Comparison of ENCODE assay signal across 8 cellular contexts in the genomic region with DNA sequence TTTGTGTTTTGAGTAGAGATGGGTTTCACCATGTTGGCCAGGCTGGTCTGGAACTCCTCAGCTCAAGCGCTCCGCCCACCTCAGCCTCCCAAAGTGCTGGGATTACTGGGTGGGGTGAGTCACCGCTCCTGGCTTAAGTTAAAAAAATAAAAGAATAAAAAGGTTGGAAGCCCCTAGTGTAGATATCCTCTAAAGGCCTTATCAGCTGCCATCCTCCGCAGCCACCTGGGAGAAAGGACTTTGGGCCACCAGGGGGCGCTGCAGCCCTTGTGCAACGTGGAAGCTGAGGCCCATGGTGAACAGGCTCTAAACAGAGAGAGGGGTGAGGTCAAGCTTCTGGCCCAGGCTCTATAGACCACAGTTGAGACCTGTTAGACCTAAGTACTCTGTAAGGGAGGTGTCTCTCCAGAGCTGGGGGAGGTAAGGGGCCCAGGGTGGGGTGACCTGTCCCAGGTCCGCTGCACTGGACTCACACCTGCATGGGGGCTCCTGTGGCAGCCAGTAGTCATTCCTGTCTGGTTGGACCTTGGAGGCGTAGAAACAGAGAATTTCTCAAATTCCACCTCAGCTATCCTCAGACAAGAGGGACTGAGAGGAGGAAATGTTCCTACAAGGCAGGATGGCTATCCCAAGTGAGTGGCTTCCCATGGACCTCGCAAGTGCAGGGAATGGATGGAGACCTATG. TPM values are rescaled to one million over a fixed set of nuclear protein-coding genes. Genes with fewer than 3 reads are reported as not detected.
DNase-seq lines count a peak whose midpoint lies in the region; ATAC-seq and TF ChIP-seq lines count a peak whose summit lies in the region.

No MANE protein-coding gene starts in this region.

- no peak overlapping the region for H4K91ac ChIP-seq in H9 (ENCODE audit: insufficient read length, low read depth, low read length)

- no peaks in the 10 kb centered on the region for H4K20me1 ChIP-seq in H9 (ENCODE audit: control insufficient read depth, insufficient read depth, insufficient read length)

- H3K4me2 ChIP-seq in H9 (ENCODE audit: insufficient read depth, insufficient read length, low read length): no peak overlapping the region

- intact Hi-C loops in activated CD4-positive, alpha-beta T cell treated with anti-CD3 and anti-CD28 coated beads for 36 hours (cut with DNase I, micrococcal nuclease): loop anchor here (1.0 kb wide), 3 partner anchors 17 to 72 kb away; no protein-coding TSS in a partner anchor

- H3K4me3 Mint-ChIP-seq in H9: no peak overlapping the region; a peak in 1 of 5 replicates
- H3K4me3 Mint-ChIP-seq in activated CD4-positive, alpha-beta T cell treated with anti-CD3 and anti-CD28 coated beads for 36 hours: no peak overlapping the region

- no peaks in the 10 kb centered on the region for H3K36me3 Mint-ChIP-seq in H9 (ENCODE audit: insufficient read depth in 1 of 3, low read depth in 3 of 3)
- no peaks in the 10 kb centered on the region for H3K36me3 Mint-ChIP-seq in activated CD4-positive, alpha-beta T cell treated with anti-CD3 and anti-CD28 coated beads for 36 hours (ENCODE audit: low read depth)

- no peak overlapping the region for H3K18ac ChIP-seq in H9 (ENCODE audit: insufficient read length, low read depth, low read length)

- H3K9me3 ChIP-seq in H9 (ENCODE audit: control insufficient read depth, low read depth, low read length): no peaks in the 10 kb centered on the region

- POLR2A ChIA-PET in activated CD4-positive, alpha-beta T cell treated with anti-CD3 and anti-CD28 coated beads for 36 hours (lab: Charles Lee): interaction anchor here (0.8 kb wide), 1 partner anchor 14 kb away, joined by 3 read pairs; a partner anchor contains a TSS

- no CpG with 5 or more reads among the region's 9 CpGs for WGBS in H9 (ENCODE audit: extremely low coverage, insufficient read length, low lambda C conversion rate)

- CTCF ChIA-PET in activated CD4-positive, alpha-beta T cell treated with anti-CD3 and anti-CD28 coated beads for 36 hours (lab: Charles Lee): interaction anchor here (0.6 to 10.3 kb wide), 29 partner anchors 8 to 846 kb away, joined by 3 to 146 read pairs (median 6); a partner anchor contains a TSS

- H2AK5ac ChIP-seq in H9 (ENCODE audit: insufficient read length, low read length): no peak overlapping the region

- H3K4ac ChIP-seq in H9 (ENCODE audit: low read depth, low read length): no peak overlapping the region

- H3K27me3 Mint-ChIP-seq in H9 (ENCODE audit: low read depth): peaks cover 58% of the 10 kb centered on the region
- H3K27me3 Mint-ChIP-seq in activated CD4-positive, alpha-beta T cell treated with anti-CD3 and anti-CD28 coated beads for 36 hours: peaks cover 4% of the 10 kb centered on the region

- H2BK12ac ChIP-seq in H9 (ENCODE audit: insufficient read length, low read depth, low read length): no peak overlapping the region

- no peak overlapping the region for H2AFZ ChIP-seq in H9 (ENCODE audit: low read length)

- H3K4me1 ChIP-seq in H9 (ENCODE audit: insufficient read depth, low read length): no peaks in the 10 kb centered on the region

- H3K27ac Mint-ChIP-seq in H9: peak overlapping the region in 1 of 3 experiments; percentile 89; a peak in 2 of 7 replicates
- H3K27ac Mint-ChIP-seq in activated CD4-positive, alpha-beta T cell treated with anti-CD3 and anti-CD28 coated beads for 36 hours: no peak overlapping the region

- H2BK5ac ChIP-seq in H9 (ENCODE audit: insufficient read length, low read length): no peak overlapping the region

- H4K8ac ChIP-seq in H9 (replicated peaks; ENCODE audit: insufficient read length, low read depth, low read length): no peak overlapping the region

- no peaks in the 10 kb centered on the region; the same call in 1 of the 2 replicates for H3K27me3 ChIP-seq in H9 (ENCODE audit: insufficient read depth, low read length)

- H3T11ph ChIP-seq in H9 (ENCODE audit: low read length): no peak overlapping the region

- H3K4me1 Mint-ChIP-seq in H9: peaks cover 11 to 15% of the 10 kb centered on the region in 2 experiments
- peaks cover 24% of the 10 kb centered on the region for H3K4me1 Mint-ChIP-seq in activated CD4-positive, alpha-beta T cell treated with anti-CD3 and anti-CD28 coated beads for 36 hours

- H3K79me1 ChIP-seq in H9 (ENCODE audit: insufficient read depth, low read depth, low read length, poor library complexity, severe bottlenecking): no peaks in the 10 kb centered on the region

- no peak overlapping the region for H3K23ac ChIP-seq in H9 (ENCODE audit: insufficient read length, low read depth, low read length)

- H3K14ac ChIP-seq in H9 (ENCODE audit: insufficient read depth, low read length): no peak overlapping the region

- peak; percentile 77 for ATAC-seq in activated CD4-positive, alpha-beta T cell treated with anti-CD3 and anti-CD28 coated beads for 36 hours
- ATAC-seq in left lobe of liver (peak; percentile 96), HG02678 (IDR thresholded peaks at IDR 0.05; ENCODE audit: unreplicated experiment) (no peak)

- H3K56ac ChIP-seq in H9 (ENCODE audit: insufficient read length, low read depth, low read length): no peak overlapping the region

- no peak overlapping the region for H3K9ac ChIP-seq in H9 (ENCODE audit: extremely low read depth, insufficient read length, low read length)

- H3K23me2 ChIP-seq in H9 (ENCODE audit: insufficient read length, low read depth, low read length, poor library complexity, severe bottlenecking): no peaks in the 10 kb centered on the region

- no peak overlapping the region for H2BK15ac ChIP-seq in H9 (ENCODE audit: low read depth, low read length)

- DNase-seq in AG09319 (ENCODE audit: extremely low read depth, low read depth): peak; percentile 40
- DNase-seq in H9: peak; percentile 97
- peak; percentile 34 for DNase-seq in NCI-H510A (lab: John Stamatoyannopoulos, UW)
- DNase-seq in activated CD4-positive, alpha-beta T cell treated with anti-CD3 and anti-CD28 coated beads for 36 hours: peak; percentile 95
- peak; percentile 82 for DNase-seq in cerebellar cortex (ENCODE audit: low spot score)
- peak; percentile 75 for DNase-seq in left lobe of liver (ENCODE audit: low spot score)
- DNase-seq in stimulated activated CD4-positive, alpha-beta T cell treated with anti-CD3 and anti-CD28 coated beads, Interleukin-2, amount 100 ng/mL, for 48 hours: peak; percentile 93 to 97

- no peaks in the 10 kb centered on the region for H3K79me2 ChIP-seq in H9 (ENCODE audit: insufficient read depth, low read length)

- H2BK120ac ChIP-seq in H9 (ENCODE audit: low read depth, low read length, poor library complexity, severe bottlenecking): no peak overlapping the region

- H2BK20ac ChIP-seq in H9 (ENCODE audit: low read depth, low read length, poor library complexity, severe bottlenecking): no peak overlapping the region

- no peaks in the 10 kb centered on the region for H3K9me3 Mint-ChIP-seq in H9
- no peaks in the 10 kb centered on the region for H3K9me3 Mint-ChIP-seq in activated CD4-positive, alpha-beta T cell treated with anti-CD3 and anti-CD28 coated beads for 36 hours (ENCODE audit: low read depth)

- no peak overlapping the region for H3K27ac ChIP-seq in H9 (ENCODE audit: insufficient read length, low read depth, low read length)

- TF ChIP-seq CTCF in AG09319 (IDR thresholded peaks at IDR 0.05; ENCODE audit: low read depth, low read length) (peak; percentile 89), H9 (conservative IDR thresholded peaks at IDR 0.05) (peak; percentile 99)

- no peak overlapping the region for H4K5ac ChIP-seq in H9 (ENCODE audit: insufficient read length, low read depth, low read length)

RNA-seq across cellular contexts. Expression of a gene that starts 14.0 kb away (rescaled TPM):
- total RNA-seq in H9 (2021) (60.8 and 64.8 TPM in 2 replicates), left lobe of liver (3.9 TPM)
- 100 to 1,000 TPM in 1 of 2 experiments, 10 to 100 TPM in 1; 99.7 to 118 TPM for total RNA-seq in activated CD4-positive, alpha-beta T cell treated with anti-CD3 and anti-CD28 coated beads for 36 hours

RNA-seq across cellular contexts. Expression of a gene that starts 18.1 kb away (rescaled TPM):
- total RNA-seq in H9 (2021): 3.9 and 4.0 TPM in 2 replicates
- total RNA-seq in activated CD4-positive, alpha-beta T cell treated with anti-CD3 and anti-CD28 coated beads for 36 hours: 1 to 10 TPM; 7.3 to 8.0 TPM
- 0.28 TPM for total RNA-seq in left lobe of liver

RNA-seq across cellular contexts. Expression of a gene that starts 45.8 kb away (rescaled TPM):
- total RNA-seq in H9 (2021): 142 and 152 TPM in 2 replicates
- total RNA-seq in activated CD4-positive, alpha-beta T cell treated with anti-CD3 and anti-CD28 coated beads for 36 hours: 10 to 100 TPM; 51.8 to 76.6 TPM
- total RNA-seq in left lobe of liver: 18.6 TPM

Comparison
In these comparisons a context has a peak if more than half of its experiments do, and no peak if none do; other contexts are left out.
1. DNase-seq: peak in every context shown above with its lines; median percentile 97 in H9; 95 in activated CD4-positive, alpha-beta T cell treated with anti-CD3 and anti-CD28 coated beads for 36 hours; 95 in stimulated activated CD4-positive, alpha-beta T cell treated with anti-CD3 and anti-CD28 coated beads, Interleukin-2, amount 100 ng/mL, for 48 hours; 82 in cerebellar cortex; 75 in left lobe of liver; 40 in AG09319; 34 in NCI-H510A.
2. RNA of a gene that starts 14.0 kb away (total RNA-seq): 99.7 to 118 TPM in activated CD4-positive, alpha-beta T cell treated with anti-CD3 and anti-CD28 coated beads for 36 hours and 60.8 to 64.8 TPM in H9; 3.9 TPM in left lobe of liver (single experiment); every median in the first group is over 10 times any median in the second.